Comparison of ENCODE assay signal across 2 cellular contexts in the genomic region with DNA sequence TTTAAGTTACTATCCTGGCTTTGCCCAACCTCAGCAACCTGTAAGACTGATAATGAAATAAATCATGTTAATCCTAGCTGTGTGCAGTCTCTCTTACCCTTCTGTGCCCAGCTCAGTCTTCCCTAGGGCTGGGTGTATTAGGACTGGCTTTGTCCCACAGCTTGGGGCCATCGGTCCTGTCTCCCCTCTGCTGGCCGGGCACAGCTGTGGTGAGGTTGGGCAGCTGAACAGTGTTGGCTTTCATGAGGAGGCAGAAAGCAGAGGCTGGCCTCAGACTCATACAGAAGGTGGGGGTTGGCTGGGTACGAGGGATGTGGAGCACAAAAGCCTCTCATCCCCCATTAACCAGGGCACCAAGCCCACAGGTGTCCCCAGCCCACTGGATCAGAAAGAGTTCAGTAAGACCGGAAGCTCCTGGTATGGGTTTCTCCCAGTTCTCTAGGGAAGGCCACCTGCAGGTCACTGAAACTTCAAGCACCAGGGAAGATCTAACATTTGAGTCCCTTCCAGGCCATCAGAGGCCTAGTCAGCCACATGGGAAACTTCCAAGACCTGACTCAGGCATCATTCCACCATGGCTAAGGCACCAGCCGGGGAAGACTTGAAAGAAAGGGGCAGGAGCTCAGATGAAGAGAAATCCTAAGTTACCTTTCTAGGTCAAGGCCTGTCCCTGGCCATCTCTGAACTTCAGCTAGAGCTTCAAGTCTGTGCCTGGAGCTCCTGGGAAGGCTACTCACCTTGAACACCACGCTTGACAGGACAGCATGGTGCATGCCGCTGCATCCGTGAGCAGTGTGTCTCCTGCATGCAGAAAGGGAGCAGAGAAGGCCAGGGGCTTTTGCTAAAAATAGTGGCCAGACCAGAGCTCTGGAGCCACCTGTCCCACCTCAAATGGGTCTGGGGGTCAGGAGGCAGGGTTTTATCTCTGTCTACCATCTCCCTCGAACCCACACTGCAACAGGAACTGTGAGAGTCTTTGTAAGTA.
TF ChIP-seq lines count a peak whose summit lies in the region.

No MANE protein-coding gene starts in this region.

TF ChIP-seq in A549, 52 proteins besides CTCF, POLR2A, EP300 and RAD21:
- no peak for TF ChIP-seq RFX5 (IDR thresholded peaks at IDR 0.05)
- TF ChIP-seq, protein P1, sequence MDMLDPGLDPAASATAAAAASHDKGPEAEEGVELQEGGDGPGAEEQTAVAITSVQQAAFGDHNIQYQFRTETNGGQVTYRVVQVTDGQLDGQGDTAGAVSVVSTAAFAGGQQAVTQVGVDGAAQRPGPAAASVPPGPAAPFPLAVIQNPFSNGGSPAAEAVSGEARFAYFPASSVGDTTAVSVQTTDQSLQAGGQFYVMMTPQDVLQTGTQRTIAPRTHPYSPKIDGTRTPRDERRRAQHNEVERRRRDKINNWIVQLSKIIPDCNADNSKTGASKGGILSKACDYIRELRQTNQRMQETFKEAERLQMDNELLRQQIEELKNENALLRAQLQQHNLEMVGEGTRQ (IDR thresholded peaks at IDR 0.05), result no peak

TF ChIP-seq in IMR-90, 13 proteins besides CTCF, POLR2A, EP300 and RAD21:
- TF ChIP-seq, protein P2, sequence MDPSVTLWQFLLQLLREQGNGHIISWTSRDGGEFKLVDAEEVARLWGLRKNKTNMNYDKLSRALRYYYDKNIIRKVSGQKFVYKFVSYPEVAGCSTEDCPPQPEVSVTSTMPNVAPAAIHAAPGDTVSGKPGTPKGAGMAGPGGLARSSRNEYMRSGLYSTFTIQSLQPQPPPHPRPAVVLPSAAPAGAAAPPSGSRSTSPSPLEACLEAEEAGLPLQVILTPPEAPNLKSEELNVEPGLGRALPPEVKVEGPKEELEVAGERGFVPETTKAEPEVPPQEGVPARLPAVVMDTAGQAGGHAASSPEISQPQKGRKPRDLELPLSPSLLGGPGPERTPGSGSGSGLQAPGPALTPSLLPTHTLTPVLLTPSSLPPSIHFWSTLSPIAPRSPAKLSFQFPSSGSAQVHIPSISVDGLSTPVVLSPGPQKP (IDR thresholded peaks at IDR 0.05; ENCODE audit: borderline replicate concordance, low read depth, low read length), result no peak
- TF ChIP-seq BHLHE40 (IDR thresholded peaks at IDR 0.05; ENCODE audit: low read depth, low read length), result no peak
- TF ChIP-seq RFX5 (IDR thresholded peaks at IDR 0.05; ENCODE audit: low read depth, low read length), result no peak
- TF ChIP-seq MXI1 (IDR thresholded peaks at IDR 0.05; ENCODE audit: borderline replicate concordance, low read depth, low read length), result 0 out of 2 replicates have a peak, but pooled peaks have one; percentile 22
- TF ChIP-seq NFE2L2 (IDR thresholded peaks at IDR 0.05; ENCODE audit: low read depth, low read length), result no peak
